In genomic region chr18:35616664-35617423, GRCh38 we compare ENCODE assay signal across 8 cellular contexts. TPM values are rescaled to one million over a fixed set of nuclear protein-coding genes. Genes with fewer than 3 reads are reported as not detected.
DNase-seq lines count a peak whose midpoint lies in the region; ATAC-seq and TF ChIP-seq lines count a peak whose summit lies in the region.

No MANE protein-coding gene starts in this region.

- peaks cover 20 to 66% (median 43%) of the 10 kb centered on the region in 6 donors for H3K4me1 ChIP-seq in spleen

- no peak for TF ChIP-seq CTCF in spleen (IDR thresholded peaks at IDR 0.05 in 8 of 11, conservative IDR thresholded peaks at IDR 0.05 in 3 of 11)

- no peak for TF ChIP-seq POLR2A in spleen (IDR thresholded peaks at IDR 0.05)

- ATAC-seq in HG03095 (IDR thresholded peaks at IDR 0.05; ENCODE audit: unreplicated experiment) (peak; percentile 97), left ventricle myocardium superior (peak; percentile 33)

- intact Hi-C loops in left ventricle myocardium superior (cut with micrococcal nuclease) (no loop called here), spleen (cut with DNase I; ENCODE audit: low total_unique reads) (no loop called here)

- H3K27me3 ChIP-seq in spleen (replicated peaks in 1 of 7), result no peaks in the 10 kb centered on the region

- H3K9me3 ChIP-seq in spleen, result no peaks in the 10 kb centered on the region

- DNase-seq in NK-92 treated with Interleukin-12 subunit alpha and Interleukin-12 subunit beta, amount 100 ng/mL, for 24 hours (lab: John Stamatoyannopoulos, UW), result peak; percentile 53
- DNase-seq in NK-92 (lab: John Stamatoyannopoulos, UW; ENCODE audit: unreplicated experiment) (no peak), RPMI7951 (ENCODE audit: low read depth) (peak; percentile 53), left ventricle myocardium superior (no peak), spleen (peak; percentile 87), NCI-H2029 treated with DMSO at 0.1 percent for 48 hours (lab: John Stamatoyannopoulos, UW) (no peak)
- peak; percentile 33 for DNase-seq in activated effector memory CD4-positive, alpha-beta T cell treated with Interleukin-2 at 50 U/mL for 16 hours

- peak overlapping the region in 7 of 8 donors; percentile 53 to 82 (median 77) for H3K27ac ChIP-seq in spleen

- WGBS in spleen, 5 donors, result 13 to 25% (median 20%) methylated on average over 6 of the region's 6 CpGs

- no peaks in the 10 kb centered on the region for H3K36me3 ChIP-seq in spleen

- H3K4me3 ChIP-seq in spleen, result peak overlapping the region in 1 of 8 donors; percentile 28

RNA-seq across cellular contexts. Expression of gene GALNT1, which starts 35.3 kb away (rescaled TPM):
- 28.3 and 37.1 TPM in 2 replicates for total RNA-seq in RPMI7951 (2014; rRNA removed; shearing (Covaris generic))
- total RNA-seq in left ventricle myocardium superior (47.0 TPM), spleen (10 to 100 TPM; 38.5 to 67.1 (median 54.1) TPM)
- 10 to 100 TPM; 13.9 to 22.3 (median 21.0) TPM for polyA plus RNA-seq in spleen

Comparison
In these comparisons a context has a peak if more than half of its experiments do, and no peak if none do; other contexts are left out.
1. DNase-seq: peak in NK-92 treated with Interleukin-12 subunit alpha and Interleukin-12 subunit beta, amount 100 ng/mL, for 24 hours (single experiment), RPMI7951 (single experiment), activated effector memory CD4-positive, alpha-beta T cell treated with Interleukin-2 at 50 U/mL for 16 hours (single experiment) and spleen (single experiment); none in NK-92 (single experiment), left ventricle myocardium superior (single experiment) and NCI-H2029 treated with DMSO at 0.1 percent for 48 hours (single experiment).